ENCODE assay signal across 8 cellular contexts in the genomic region with DNA sequence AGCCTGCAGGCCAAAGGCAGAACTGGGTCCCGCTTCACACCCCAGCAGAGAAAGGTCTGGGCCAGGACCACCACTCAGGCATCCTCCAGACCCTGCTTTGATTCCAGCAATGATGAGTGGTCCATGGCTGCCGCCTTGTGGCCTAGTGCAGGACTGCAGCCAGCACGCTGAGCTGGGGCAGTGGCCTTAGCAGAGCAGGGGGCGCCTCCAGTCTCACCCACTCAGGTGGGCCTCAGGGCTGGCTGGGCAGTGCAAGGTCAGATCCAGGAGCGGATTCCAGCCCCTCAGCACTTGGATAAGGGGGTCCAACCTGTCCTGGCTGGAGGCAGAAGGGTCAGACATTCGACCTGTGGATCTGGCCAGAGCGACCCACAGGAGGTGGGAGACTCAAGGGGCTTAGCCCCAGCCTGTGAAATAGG. TPM values are rescaled to one million over a fixed set of nuclear protein-coding genes. Genes with fewer than 3 reads are reported as not detected.
A peak's percentile ranks its signal among the peaks of the same experiment; 100 is the strongest.
DNase-seq lines count a peak whose midpoint lies in the region; ATAC-seq, FAIRE-seq and TF ChIP-seq lines count a peak whose summit lies in the region.

No MANE protein-coding gene starts in this region.

- H3K27me3 ChIP-seq in KMS-11 (ENCODE audit: insufficient read depth, low read depth) (peaks cover 12% of the 10 kb centered on the region), GM12878 (replicated peaks in 1 of 2; ENCODE audit: control insufficient read depth in 2 of 2, insufficient read depth in 2 of 2, low read length in 1 of 2) (no peaks in the 10 kb centered on the region)

- H4K20me1 ChIP-seq in KMS-11 (ENCODE audit: insufficient read depth) = no peaks in the 10 kb centered on the region
- no peaks in the 10 kb centered on the region for H4K20me1 ChIP-seq in GM12878 (ENCODE audit: control insufficient read depth, insufficient read depth)

- DNase-seq in GM12864 (ENCODE audit: low read depth) = no peak
- peak; percentile 60 for DNase-seq in UCSD-AML1 (lab: John Stamatoyannopoulos, UW; ENCODE audit: unreplicated experiment)
- DNase-seq in GM12878 (ENCODE audit: low read depth, low spot score) = no peak
- DNase-seq in islet precursor cell = peak; percentile 89
- peak; percentile 57 to 69 for DNase-seq in stimulated activated CD4-positive, alpha-beta T cell treated with anti-CD3 and anti-CD28 coated beads, Interleukin-1b, Interleukin-23, amount 100 ng/mL, for 4 hours (ENCODE audit: low read depth in 2 of 2)

- H3K79me2 ChIP-seq in KMS-11 (ENCODE audit: insufficient read depth, low read depth) (no peaks in the 10 kb centered on the region), GM12878 (ENCODE audit: control insufficient read depth, insufficient read depth, low read length) (no peaks in the 10 kb centered on the region)

- RAD21 ChIA-PET in GM12878 (lab: Charles Lee; ENCODE audit: unreplicated experiment) = interaction anchor here (0.5 to 1.9 kb wide), 21 partner anchors 12 to 494 kb away, joined by 3 to 32 read pairs (median 4); a partner anchor contains a TSS

- no peak overlapping the region for H2AFZ ChIP-seq in KMS-11 (ENCODE audit: low read depth)
- H2AFZ ChIP-seq in GM12878 (ENCODE audit: control insufficient read depth, low read depth, low read length) = no peak overlapping the region

- H3K36me3 ChIP-seq in KMS-11 (ENCODE audit: insufficient read depth) = no peaks in the 10 kb centered on the region
- H3K36me3 ChIP-seq in GM12878 (ENCODE audit: control insufficient read depth in 2 of 2, insufficient read depth in 2 of 2, low read length in 1 of 2) = peaks cover 14 to 27% of the 10 kb centered on the region in 2 experiments

- no peak overlapping the region for H3K9ac ChIP-seq in KMS-11
- no peak overlapping the region for H3K9ac ChIP-seq in GM12878 (ENCODE audit: control insufficient read depth, insufficient read depth, low read length)

- H3K9me3 ChIP-seq in GM12878 (replicated peaks; ENCODE audit: control insufficient read depth, insufficient read depth, low read length) = no peaks in the 10 kb centered on the region

- H3K27ac ChIP-seq in KMS-11 = no peak overlapping the region
- no peak overlapping the region for H3K27ac ChIP-seq in GM12878 (ENCODE audit: control insufficient read depth, insufficient read depth)

- in situ Hi-C loops in GM12878 (cut with MboI) = no loop called here

- H3K4me2 ChIP-seq in KMS-11 (no peak overlapping the region), GM12878 (ENCODE audit: control insufficient read depth, insufficient read depth) (no peak overlapping the region)

- ATAC-seq in GM12878 (peak; percentile 83), GM19463 (IDR thresholded peaks at IDR 0.05; ENCODE audit: unreplicated experiment) (no peak), HG03280 (IDR thresholded peaks at IDR 0.05; ENCODE audit: unreplicated experiment) (no peak)

- H3K4me3 ChIP-seq in GM12864 (ENCODE audit: low read depth, low read length) (no peak overlapping the region), KMS-11 (IDR thresholded peaks at IDR 0.05; ENCODE audit: insufficient read depth, low read depth, low read length) (no peak overlapping the region), GM12878 (no peak overlapping the region)

- TF ChIP-seq POLR2A in GM12878 (IDR thresholded peaks at IDR 0.05; ENCODE audit: low read depth, low read length) = peak; percentile 49; the same call in 1 of the 2 replicates

- peak; percentile 82 for FAIRE-seq in GM12878 (lab: Jason Lieb, UNC)

- peak; percentile 98 for TF ChIP-seq CTCF in GM12864 (IDR thresholded peaks at IDR 0.05; ENCODE audit: low read depth, low read length, missing control alignments)
- peak; percentile 87 for TF ChIP-seq CTCF in KMS-11 (conservative IDR thresholded peaks at IDR 0.05; ENCODE audit: low read depth, low read length)
- TF ChIP-seq CTCF in GM12878 (IDR thresholded peaks at IDR 0.05 in 2 of 3, conservative IDR thresholded peaks at IDR 0.05 in 1 of 3; ENCODE audit: control insufficient read depth in 2 of 3, extremely low read depth in 1 of 3, insufficient read depth in 1 of 3, low read depth in 3 of 3, low read length in 3 of 3) = peak; percentile 89 to 99 (median 98)

- H3K4me1 ChIP-seq in KMS-11 (ENCODE audit: low read depth, poor library complexity, severe bottlenecking) = no peaks in the 10 kb centered on the region
- H3K4me1 ChIP-seq in GM12878 (ENCODE audit: control insufficient read depth, insufficient read depth, low read length) = no peaks in the 10 kb centered on the region

- POLR2A ChIA-PET in GM12878 (lab: Charles Lee) = interaction anchor here (0.7 kb wide), 1 partner anchor 15 kb away, joined by 3 read pairs; no protein-coding TSS in a partner anchor

- TF ChIP-seq RAD21 in GM12878 (IDR thresholded peaks at IDR 0.05; ENCODE audit: insufficient read depth, low read depth, low read length) = peak; percentile 84

- intact Hi-C loops in GM12878 (cut with micrococcal nuclease; ENCODE audit: unreplicated experiment) = loop anchor here (1.0 to 5.0 kb wide), 2 partner anchors 98 to 211 kb away; no protein-coding TSS in a partner anchor

- CTCF ChIA-PET in GM12878 (lab: Yijun Ruan, JAX) = interaction anchor here (0.6 to 7.1 kb wide), 38 partner anchors 9 to 561 kb away, joined by 3 to 130 read pairs (median 4); a partner anchor contains a TSS

- no TSS peak for BruUV-seq in GM12878 (replicated peaks; lab: Mats Ljungman, UMichigan)

- SMC1A ChIA-PET in GM12878 (lab: Charles Lee; ENCODE audit: uncharacterized antibody, unreplicated experiment) = interaction anchor here (0.7 to 2.7 kb wide), 7 partner anchors 12 to 213 kb away, joined by 3 to 20 read pairs (median 5); a partner anchor contains a TSS

- no peak for TF ChIP-seq EP300 in GM12878 (IDR thresholded peaks at IDR 0.05; ENCODE audit: borderline replicate concordance in 1 of 2, control insufficient read depth in 1 of 2, low read depth in 2 of 2, low read length in 2 of 2)

- 37% methylated on average over 7 of the region's 7 CpGs for WGBS in GM12878 (ENCODE audit: insufficient coverage, insufficient replicate concordance, low lambda C conversion rate, missing lambda C conversion rate)

TF ChIP-seq in GM12878, 131 proteins besides CTCF, POLR2A, EP300 and RAD21:
- TF ChIP-seq, protein P1, sequence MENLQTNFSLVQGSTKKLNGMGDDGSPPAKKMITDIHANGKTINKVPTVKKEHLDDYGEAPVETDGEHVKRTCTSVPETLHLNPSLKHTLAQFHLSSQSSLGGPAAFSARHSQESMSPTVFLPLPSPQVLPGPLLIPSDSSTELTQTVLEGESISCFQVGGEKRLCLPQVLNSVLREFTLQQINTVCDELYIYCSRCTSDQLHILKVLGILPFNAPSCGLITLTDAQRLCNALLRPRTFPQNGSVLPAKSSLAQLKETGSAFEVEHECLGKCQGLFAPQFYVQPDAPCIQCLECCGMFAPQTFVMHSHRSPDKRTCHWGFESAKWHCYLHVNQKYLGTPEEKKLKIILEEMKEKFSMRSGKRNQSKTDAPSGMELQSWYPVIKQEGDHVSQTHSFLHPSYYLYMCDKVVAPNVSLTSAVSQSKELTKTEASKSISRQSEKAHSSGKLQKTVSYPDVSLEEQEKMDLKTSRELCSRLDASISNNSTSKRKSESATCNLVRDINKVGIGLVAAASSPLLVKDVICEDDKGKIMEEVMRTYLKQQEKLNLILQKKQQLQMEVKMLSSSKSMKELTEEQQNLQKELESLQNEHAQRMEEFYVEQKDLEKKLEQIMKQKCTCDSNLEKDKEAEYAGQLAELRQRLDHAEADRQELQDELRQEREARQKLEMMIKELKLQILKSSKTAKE (IDR thresholded peaks at IDR 0.05; ENCODE audit: low read depth, poor library complexity, severe bottlenecking) = no peak
- TF ChIP-seq WRNIP1 (IDR thresholded peaks at IDR 0.05; ENCODE audit: borderline replicate concordance, low read depth, low read length) (peak; percentile 77; the same call in 1 of the 2 replicates), RB1 (IDR thresholded peaks at IDR 0.05; ENCODE audit: borderline replicate concordance) (peak; percentile 37; the same call in 1 of the 2 replicates), LARP7 (IDR thresholded peaks at IDR 0.05) (peak; percentile 26; the same call in 1 of the 2 replicates), CEBPB (IDR thresholded peaks at IDR 0.05; ENCODE audit: borderline replicate concordance in 1 of 2, low read depth in 2 of 2, low read length in 2 of 2) (no peak), FOXK2 (IDR thresholded peaks at IDR 0.05) (no peak), YY1 (IDR thresholded peaks at IDR 0.05; ENCODE audit: low read depth, low read length) (peak; percentile 51; the same call in 1 of the 2 replicates), CHD4 (IDR thresholded peaks at IDR 0.05) (no peak), SMC3 (IDR thresholded peaks at IDR 0.05; ENCODE audit: borderline replicate concordance, low read length) (peak; percentile 73), POU2F2 (IDR thresholded peaks at IDR 0.05; ENCODE audit: borderline replicate concordance, low read depth, low read length) (peak; percentile 36; the same call in 1 of the 3 replicates)
- TF ChIP-seq, protein P2, sequence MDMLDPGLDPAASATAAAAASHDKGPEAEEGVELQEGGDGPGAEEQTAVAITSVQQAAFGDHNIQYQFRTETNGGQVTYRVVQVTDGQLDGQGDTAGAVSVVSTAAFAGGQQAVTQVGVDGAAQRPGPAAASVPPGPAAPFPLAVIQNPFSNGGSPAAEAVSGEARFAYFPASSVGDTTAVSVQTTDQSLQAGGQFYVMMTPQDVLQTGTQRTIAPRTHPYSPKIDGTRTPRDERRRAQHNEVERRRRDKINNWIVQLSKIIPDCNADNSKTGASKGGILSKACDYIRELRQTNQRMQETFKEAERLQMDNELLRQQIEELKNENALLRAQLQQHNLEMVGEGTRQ (IDR thresholded peaks at IDR 0.05; ENCODE audit: borderline replicate concordance, low read depth, low read length) = no peak

RNA-seq across cellular contexts. Expression of a gene that starts 9.6 kb away (rescaled TPM):
- total RNA-seq in GM12878 (2013; cell fraction: nucleolus; rRNA removed) = 0.31 and 0.51 TPM in 2 replicates
- total RNA-seq in GM12878 (2014; rRNA removed) = 0.33 TPM in 1 of 2 replicates, not detected in the other
- total RNA-seq in GM12878 (2014; rRNA removed; fragmentation: Illumina TruSeq; extraction: Trizol) = 0.05 TPM in 1 of 2 replicates, not detected in the other
- total RNA-seq in GM12878 (2021) = 0.15 and 0.24 TPM in 2 replicates
- polyA plus RNA-seq in GM12878 (2011; ENCODE audit: low read depth) = 1.2 TPM
- 0.06 and 0.11 TPM in 2 replicates for polyA plus RNA-seq in GM12878 (2011; rRNA removed)
- 0.18 TPM in 2 replicates for polyA plus RNA-seq in GM12878 (2011; cell fraction: cytosol; rRNA removed)
- 0.35 and 0.49 TPM in 2 replicates for polyA plus RNA-seq in GM12878 (2011; cell fraction: nucleus; rRNA removed)
- polyA plus RNA-seq in GM12878 (2012) = 0.28 and 0.54 TPM in 2 replicates
- polyA plus RNA-seq in GM12878 (2014; fragmentation: Illumina TruSeq; extraction: Trizol) = 0.10 TPM in 1 of 2 replicates, not detected in the other
- not detected for polyA plus RNA-seq in GM12878 (2014; fragmentation: Nextera tagmentation; extraction: Ambion mirVana)
- 0.06 TPM in 1 of 2 replicates, not detected in the other for polyA plus RNA-seq in GM12878 (2014; rRNA removed)
- polyA plus RNA-seq in GM12878 (2016; fragmentation: Nextera tagmentation; extraction: Ambion mirVana) = not detected
- polyA minus RNA-seq in GM12878 (2011; rRNA and poly(A)+ RNA removed) = not detected in 2 replicates
- polyA minus RNA-seq in GM12878 (2011; cell fraction: cytosol; rRNA and poly(A)+ RNA removed) = 0.52 and 1.3 TPM in 2 replicates
- 0.29 and 0.48 TPM in 2 replicates for polyA minus RNA-seq in GM12878 (2011; cell fraction: nucleus; rRNA and poly(A)+ RNA removed)

Comparison
In these comparisons a context has a peak if more than half of its experiments do, and no peak if none do; other contexts are left out.
1. DNase-seq: peak in UCSD-AML1 (single experiment), islet precursor cell (single experiment) and stimulated activated CD4-positive, alpha-beta T cell treated with anti-CD3 and anti-CD28 coated beads, Interleukin-1b, Interleukin-23, amount 100 ng/mL, for 4 hours (2 of 2); none in GM12864 (single experiment) and GM12878 (single experiment).
2. Peak in every context shown above with its lines, with median percentiles within 50 percentile points of each other: CTCF ChIP-seq.